8 cellular contexts compared by ENCODE assay signal in the genomic region with DNA sequence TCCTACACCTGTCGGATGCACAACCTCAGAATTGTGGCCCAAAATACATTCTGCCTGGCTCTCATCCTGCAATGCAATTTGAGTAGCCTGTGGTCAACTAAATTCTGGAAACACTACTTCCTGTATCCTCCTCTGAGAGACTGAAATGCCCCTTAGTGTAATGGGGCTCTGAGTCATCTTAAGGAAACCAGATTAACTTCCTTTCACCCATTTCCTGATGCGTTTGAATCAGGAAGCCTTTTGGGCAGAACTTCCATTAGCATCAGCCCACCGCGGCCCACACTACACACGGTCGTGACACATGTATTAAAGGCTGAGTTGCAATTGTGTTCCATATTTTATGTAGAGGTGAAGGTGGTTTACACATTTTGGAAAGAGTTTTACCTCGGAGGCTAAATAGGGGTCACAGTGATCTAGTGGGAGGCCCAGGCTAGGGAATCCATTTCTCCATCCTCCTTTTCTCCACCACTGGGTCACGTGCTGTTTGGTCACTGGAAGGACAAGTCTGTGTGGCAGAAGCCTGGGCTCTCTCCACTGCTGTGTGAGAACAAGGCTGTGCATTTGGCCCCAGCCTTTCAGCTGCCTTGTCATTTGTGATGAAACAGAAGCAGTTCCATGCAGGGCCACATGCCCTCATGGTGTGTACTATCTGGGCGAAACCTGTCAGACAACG. TPM values are rescaled to one million over a fixed set of nuclear protein-coding genes. Genes with fewer than 3 reads are reported as not detected.
DNase-seq lines count a peak whose midpoint lies in the region; ATAC-seq, FAIRE-seq and TF ChIP-seq lines count a peak whose summit lies in the region.

No MANE protein-coding gene starts in this region.

- peaks cover 7% of the 10 kb centered on the region for H4K20me1 ChIP-seq in Loucy (ENCODE audit: insufficient read depth, low read length, poor library complexity, severe bottlenecking)
- peaks cover 54% of the 10 kb centered on the region for H4K20me1 ChIP-seq in astrocyte (ENCODE audit: insufficient read depth, low read length)
- H4K20me1 ChIP-seq in GM23338 (replicated peaks; ENCODE audit: insufficient read depth) = peaks cover 6% of the 10 kb centered on the region

- peak overlapping the region; percentile 41 for H3K4me3 ChIP-seq in Loucy (ENCODE audit: low read length, poor library complexity, severe bottlenecking)
- no peak overlapping the region for H3K4me3 ChIP-seq in astrocyte (ENCODE audit: insufficient read depth, low read depth, low read length)
- no peak overlapping the region for H3K4me3 ChIP-seq in GM23338

- H3K27ac ChIP-seq in astrocyte (ENCODE audit: low read depth, low read length) (peak overlapping the region; percentile 79), GM23338 (ENCODE audit: low read depth) (no peak overlapping the region)

- H3K9me3 Mint-ChIP-seq in astrocyte (ENCODE audit: unreplicated experiment) (no peaks in the 10 kb centered on the region), GM23338 (no peaks in the 10 kb centered on the region)
- no peaks in the 10 kb centered on the region for H3K9me3 Mint-ChIP-seq in natural killer cell treated with Interleukin-12 subunit alpha and Interleukin-12 subunit beta and Interleukin-15 and Interleukin-18, amount 100 ng/mL, for 72 hours

- H3K9me3 ChIP-seq in Loucy (ENCODE audit: insufficient read depth, low read depth, low read length) (no peaks in the 10 kb centered on the region), astrocyte (ENCODE audit: insufficient read depth, low read depth, low read length) (no peaks in the 10 kb centered on the region)

- ATAC-seq in GM19395 (IDR thresholded peaks at IDR 0.05; ENCODE audit: unreplicated experiment) = peak; percentile 31
- ATAC-seq in natural killer cell treated with Interleukin-12 subunit alpha and Interleukin-12 subunit beta and Interleukin-15 and Interleukin-18, amount 100 ng/mL, for 72 hours = peak; percentile 68 to 78
- no peak for ATAC-seq in GM21360 (IDR thresholded peaks at IDR 0.05; ENCODE audit: unreplicated experiment)
- no peak for ATAC-seq in GM23338
- no peak for ATAC-seq in HG02938 (IDR thresholded peaks at IDR 0.05; ENCODE audit: unreplicated experiment)

- H3K4me1 Mint-ChIP-seq in astrocyte (ENCODE audit: low read depth, unreplicated experiment) = peaks cover 58% of the 10 kb centered on the region
- peaks cover 34 to 41% of the 10 kb centered on the region in 2 donors for H3K4me1 Mint-ChIP-seq in natural killer cell treated with Interleukin-12 subunit alpha and Interleukin-12 subunit beta and Interleukin-15 and Interleukin-18, amount 100 ng/mL, for 72 hours (ENCODE audit: low read depth in 2 of 2)
- peaks cover 49% of the 10 kb centered on the region for H3K4me1 Mint-ChIP-seq in GM23338

- no peaks in the 10 kb centered on the region for H3K9me2 ChIP-seq in Loucy (replicated peaks; ENCODE audit: low read depth, low read length)
- H3K9me2 ChIP-seq in GM23338 (ENCODE audit: insufficient read depth) = no peaks in the 10 kb centered on the region

- H3K79me2 ChIP-seq in Loucy (ENCODE audit: insufficient read depth, low read length) = 0 out of 2 replicates have a peak, but pooled peaks cover 4% of the 10 kb centered on the region
- H3K79me2 ChIP-seq in astrocyte (ENCODE audit: insufficient read depth, low read length) = peaks cover 42% of the 10 kb centered on the region
- H3K79me2 ChIP-seq in GM23338 (replicated peaks; ENCODE audit: insufficient read depth) = no peaks in the 10 kb centered on the region; the same call in 1 of the 2 replicates

- H3K4me2 ChIP-seq in Loucy (ENCODE audit: low read depth, low read length, poor library complexity, severe bottlenecking) (peak overlapping the region; percentile 72), astrocyte (ENCODE audit: low read length) (peak overlapping the region; percentile 33), GM23338 (no peak overlapping the region)

- no peaks in the 10 kb centered on the region; the same call in 1 of the 2 replicates for H3K36me3 ChIP-seq in Loucy (ENCODE audit: insufficient read depth, low read length)
- H3K36me3 ChIP-seq in astrocyte (ENCODE audit: insufficient read depth, low read length) = no peaks in the 10 kb centered on the region
- H3K36me3 ChIP-seq in GM23338 (ENCODE audit: insufficient read depth) = no peaks in the 10 kb centered on the region

- H3K9ac ChIP-seq in Loucy (ENCODE audit: low read depth, low read length, poor library complexity, severe bottlenecking) (peak overlapping the region; percentile 13), astrocyte (ENCODE audit: low read length) (peak overlapping the region; percentile 48)

- H3K27me3 Mint-ChIP-seq in astrocyte (ENCODE audit: low read depth, unreplicated experiment) (no peaks in the 10 kb centered on the region), GM23338 (ENCODE audit: insufficient read depth, low read depth, poor library complexity) (peaks cover 16% of the 10 kb centered on the region)
- H3K27me3 Mint-ChIP-seq in natural killer cell treated with Interleukin-12 subunit alpha and Interleukin-12 subunit beta and Interleukin-15 and Interleukin-18, amount 100 ng/mL, for 72 hours = no peaks in the 10 kb centered on the region

- no peak overlapping the region for H3K4me3 Mint-ChIP-seq in astrocyte (ENCODE audit: unreplicated experiment)
- H3K4me3 Mint-ChIP-seq in natural killer cell treated with Interleukin-12 subunit alpha and Interleukin-12 subunit beta and Interleukin-15 and Interleukin-18, amount 100 ng/mL, for 72 hours = peak overlapping the region; percentile 50
- no peak overlapping the region for H3K4me3 Mint-ChIP-seq in GM23338

- H3K4me1 ChIP-seq in Loucy (ENCODE audit: insufficient read depth, low read length, poor library complexity, severe bottlenecking) (peaks cover 28% of the 10 kb centered on the region), astrocyte (ENCODE audit: insufficient read depth, low read length) (peaks cover 72% of the 10 kb centered on the region), GM23338 (ENCODE audit: insufficient read depth) (peaks cover 18% of the 10 kb centered on the region)

- TF ChIP-seq CTCF in Loucy (conservative IDR thresholded peaks at IDR 0.05; ENCODE audit: low read length) (no peak), astrocyte (IDR thresholded peaks at IDR 0.05; ENCODE audit: insufficient read depth, low read depth, low read length) (no peak), GM23338 (conservative IDR thresholded peaks at IDR 0.05; ENCODE audit: low read depth in 2 of 2) (no peak)

- H3K36me3 Mint-ChIP-seq in astrocyte (ENCODE audit: low read depth, unreplicated experiment) (peaks cover 8% of the 10 kb centered on the region), GM23338 (ENCODE audit: low read depth) (no peaks in the 10 kb centered on the region)
- no peaks in the 10 kb centered on the region for H3K36me3 Mint-ChIP-seq in natural killer cell treated with Interleukin-12 subunit alpha and Interleukin-12 subunit beta and Interleukin-15 and Interleukin-18, amount 100 ng/mL, for 72 hours

- FAIRE-seq in astrocyte (lab: Jason Lieb, UNC) = no peak

- DNase-seq in astrocyte (ENCODE audit: low read depth) = peak; percentile 84
- no peak for DNase-seq in natural killer cell treated with Interleukin-12 subunit alpha and Interleukin-12 subunit beta and Interleukin-15 and Interleukin-18, amount 100 ng/mL, for 72 hours (ENCODE audit: low spot score)
- no peak for DNase-seq in stimulated activated CD4-positive, alpha-beta T cell treated with anti-CD3 and anti-CD28 coated beads, Interleukin-2, amount 100 ng/mL, for 48 hours
- no peak for DNase-seq in GM23338 (ENCODE audit: low spot score)

- H3K27me3 ChIP-seq in Loucy (ENCODE audit: insufficient read depth, low read length, poor library complexity, severe bottlenecking) = no peaks in the 10 kb centered on the region
- H3K27me3 ChIP-seq in astrocyte (ENCODE audit: insufficient read depth, low read length) = no peaks in the 10 kb centered on the region
- H3K27me3 ChIP-seq in GM23338 (ENCODE audit: insufficient read depth) = no peaks in the 10 kb centered on the region

- peak overlapping the region; percentile 83 for H3K27ac Mint-ChIP-seq in astrocyte (ENCODE audit: unreplicated experiment)
- H3K27ac Mint-ChIP-seq in natural killer cell treated with Interleukin-12 subunit alpha and Interleukin-12 subunit beta and Interleukin-15 and Interleukin-18, amount 100 ng/mL, for 72 hours = peak overlapping the region; percentile 71 to 91
- H3K27ac Mint-ChIP-seq in GM23338 = no peak overlapping the region

- H2AFZ ChIP-seq in Loucy (ENCODE audit: low read length) (no peak overlapping the region), astrocyte (ENCODE audit: low read depth, low read length) (no peak overlapping the region), GM23338 (no peak overlapping the region)

- no peaks in the 10 kb centered on the region; the same call in 1 of the 2 replicates for H3F3A ChIP-seq in Loucy (ENCODE audit: low read depth)
- no peaks in the 10 kb centered on the region for H3F3A ChIP-seq in GM23338 (replicated peaks; ENCODE audit: low read depth)

TF ChIP-seq in GM23338, 12 proteins besides CTCF, POLR2A, EP300 and RAD21:
- TF ChIP-seq JUNB (IDR thresholded peaks at IDR 0.05; ENCODE audit: unreplicated experiment) (no peak), NANOG (IDR thresholded peaks at IDR 0.05; ENCODE audit: borderline replicate concordance) (no peak), CREB1 (CRISPR knock-in tag; IDR thresholded peaks at IDR 0.05; ENCODE audit: low read depth) (no peak), POLR2AphosphoS5 (IDR thresholded peaks at IDR 0.05; ENCODE audit: low read depth) (no peak), ZNF114 (CRISPR knock-in tag; IDR thresholded peaks at IDR 0.05) (no peak)

RNA-seq across cellular contexts. Expression of gene DAP, which starts 55.9 kb away (rescaled TPM):
- total RNA-seq in astrocyte = 230 and 239 TPM in 2 replicates
- 10 to 100 TPM; 80.1 to 84.3 TPM for total RNA-seq in natural killer cell treated with Interleukin-12 subunit alpha and Interleukin-12 subunit beta and Interleukin-15 and Interleukin-18, amount 100 ng/mL, for 72 hours
- total RNA-seq in GM23338 (2014; rRNA removed; shearing (Covaris generic)) = 32.7 and 35.7 TPM in 2 replicates
- polyA plus RNA-seq in GM23338 (2016; fragmentation: Nextera tagmentation; extraction: Ambion mirVana) = 31.5 and 37.6 TPM in 2 replicates

Comparison
In these comparisons a context has a peak if more than half of its experiments do, and no peak if none do; other contexts are left out.
1. ATAC-seq: peak in GM19395 (single experiment) and natural killer cell treated with Interleukin-12 subunit alpha and Interleukin-12 subunit beta and Interleukin-15 and Interleukin-18, amount 100 ng/mL, for 72 hours (2 of 2); none in GM21360 (single experiment), GM23338 (single experiment) and HG02938 (single experiment).